Comparison of ENCODE assay signal across 9 cellular contexts in genomic region chr20:51532577-51533191, GRCh38. TPM values are rescaled to one million over a fixed set of nuclear protein-coding genes. Genes with fewer than 3 reads are reported as not detected.
DNase-seq lines count a peak whose midpoint lies in the region; ATAC-seq and TF ChIP-seq lines count a peak whose summit lies in the region.
"Had no signal": no experiment of that assay in that cellular context is flagged by ENCODE, and none has a peak within 500 bp of the region (broad histone marks: within the 10 kb centered on the region; RNA-seq: fewer than 3 reads in every experiment).

No MANE protein-coding gene starts in this region.

- H3K27me3 ChIP-seq in MG63 (no peaks in the 10 kb centered on the region), adrenal gland (no peaks in the 10 kb centered on the region), stomach (no peaks in the 10 kb centered on the region)

- no peaks in the 10 kb centered on the region for H3K36me3 ChIP-seq in MG63
- no peaks in the 10 kb centered on the region for H3K36me3 ChIP-seq in adrenal gland (replicated peaks in 1 of 2)
- H3K36me3 ChIP-seq in stomach, result no peaks in the 10 kb centered on the region

- DNase-seq in MG63, result peak; percentile 63
- peak; percentile 22 to 62 (median 43) for DNase-seq in adrenal gland
- DNase-seq in kidney tubule cell (ENCODE audit: low spot score), result peak; percentile 44
- DNase-seq in stomach, result no peak
- DNase-seq in NAMALWA (ENCODE audit: low spot score), result no peak
- DNase-seq in NCI-H446 (lab: John Stamatoyannopoulos, UW), result no peak
- DNase-seq in NCI-H2107 (lab: John Stamatoyannopoulos, UW), result no peak
- DNase-seq: kidney had no signal

- 70 to 76% (median 74%) methylated on average over 13 to 24 of the region's 24 CpGs for WGBS in adrenal gland, 4 donors
- 77 to 79% (median 79%) methylated on average over 20 to 24 of the region's 24 CpGs for WGBS in stomach, 5 donors

- no peak for ATAC-seq in GM18909 (IDR thresholded peaks at IDR 0.05; ENCODE audit: poor library complexity, unreplicated experiment)

- TF ChIP-seq CTCF in adrenal gland (IDR thresholded peaks at IDR 0.05), result no peak
- TF ChIP-seq CTCF in stomach (IDR thresholded peaks at IDR 0.05), result no peak

- intact Hi-C loops in adrenal gland (cut with DNase I) (no loop called here), stomach (cut with DNase I; ENCODE audit: low total_unique reads) (no loop called here)

- H3K4me3 ChIP-seq in MG63, result no peak overlapping the region
- no peak overlapping the region for H3K4me3 ChIP-seq in adrenal gland
- H3K4me3 ChIP-seq in stomach, result no peak overlapping the region

- TF ChIP-seq EP300 in stomach (IDR thresholded peaks at IDR 0.05), result no peak

- H3K4me1 ChIP-seq in adrenal gland (replicated peaks in 1 of 2) (no peaks in the 10 kb centered on the region), stomach (peaks cover 39 to 98% (median 58%) of the 10 kb centered on the region in 4 donors)

- TF ChIP-seq POLR2A in adrenal gland (IDR thresholded peaks at IDR 0.05) (no peak), stomach (IDR thresholded peaks at IDR 0.05) (no peak)

- H3K27ac ChIP-seq in adrenal gland, result peak overlapping the region in 4 of 5 donors; percentile 14 to 84 (median 62)
- H3K27ac ChIP-seq in stomach, result peak overlapping the region in 4 of 5 donors; percentile 44 to 64 (median 52)

- H3K9me3 ChIP-seq in MG63 (no peaks in the 10 kb centered on the region), adrenal gland (replicated peaks in 1 of 3) (no peaks in the 10 kb centered on the region), stomach (no peaks in the 10 kb centered on the region)

RNA-seq across cellular contexts. Expression of gene NFATC2, which starts 9.8 kb away (rescaled TPM):
- not detected in 2 replicates for total RNA-seq in MG63 (2014; rRNA removed; shearing (Covaris generic); ENCODE audit: low replicate concordance)
- total RNA-seq in adrenal gland (1 to 10 TPM; 2.4 to 7.7 (median 5.2) TPM), stomach (10 to 100 TPM in 4 of 5 donors, 1 to 10 TPM in 1; 7.0 to 31.9 (median 11.4) TPM)
- polyA plus RNA-seq in adrenal gland (1 to 10 TPM; 1.9 to 2.3 (median 2.1) TPM), stomach (1 to 10 TPM; 1.4 to 6.3 (median 3.2) TPM)

Comparison
In these comparisons a context has a peak if more than half of its experiments do, and no peak if none do; other contexts are left out.
1. DNase-seq: peak in MG63 (single experiment), adrenal gland (7 of 7) and kidney tubule cell (single experiment); none in stomach (single experiment), NAMALWA (single experiment), NCI-H446 (0 of 2) and NCI-H2107 (single experiment).